In genomic region chr22:17501679-17502285, GRCh38 we compare ENCODE assay signal across 8 cellular contexts.
DNase-seq lines count a peak whose midpoint lies in the region; ATAC-seq and TF ChIP-seq lines count a peak whose summit lies in the region.

No MANE protein-coding gene starts in this region.

- H3K4me1 ChIP-seq in HEK293 (ENCODE audit: control insufficient read depth, insufficient read depth, low read length) (no peaks in the 10 kb centered on the region), heart right ventricle (peaks cover 0 to 7% (median 0%) of the 10 kb centered on the region in 9 donors)

- CTCF ChIA-PET in HEK293 (lab: Yijun Ruan, JAX): interaction anchor here (0.5 to 5.9 kb wide), 58 partner anchors 9 to 583 kb away, joined by 3 to 92 read pairs (median 4); partner anchors contain the start of genes ADA2 and CECR2

- H3K27me3 Mint-ChIP-seq in activated T-helper 1 cell treated with anti-CD3 and anti-CD28 coated beads, Interleukin-12 subunit alpha, Interleukin-12 subunit beta, Interleukin-2, Interleukin-4 antibody, amounts not matched to agents 30 ng/mL and 10 ng/mL and 1 ng/mL, durations not matched to agents 14 hours and 24 hours and 36 hours (ENCODE audit: insufficient read depth): peaks cover 3% of the 10 kb centered on the region

- no peak overlapping the region for H3K4me3 Mint-ChIP-seq in activated T-helper 1 cell treated with anti-CD3 and anti-CD28 coated beads, Interleukin-12 subunit alpha, Interleukin-12 subunit beta, Interleukin-2, Interleukin-4 antibody, amounts not matched to agents 30 ng/mL and 10 ng/mL and 1 ng/mL, durations not matched to agents 14 hours and 24 hours and 36 hours

- H3K36me3 ChIP-seq in HEK293 (ENCODE audit: control insufficient read depth in 2 of 2, insufficient read depth in 1 of 2, low read length in 2 of 2) (peaks cover 24 to 45% of the 10 kb centered on the region in 2 experiments), heart right ventricle (peaks cover 0 to 41% (median 5%) of the 10 kb centered on the region in 9 donors)

- H3K4me3 ChIP-seq in HEK293 (ENCODE audit: low read depth, low read length) (no peak overlapping the region), heart right ventricle (no peak overlapping the region), retinal pigment epithelial cell (ENCODE audit: low read length) (no peak overlapping the region)

- WGBS in heart right ventricle, 2 donors: 47 to 54% methylated on average over 12 of the region's 12 CpGs

- POLR2A ChIA-PET in HEK293 (lab: Yijun Ruan, JAX): interaction anchor here (0.5 to 2.2 kb wide), 4 partner anchors 108 to 330 kb away, joined by 5 to 18 read pairs (median 6); partner anchors contain the start of gene CECR2

- H3K27ac ChIP-seq in HEK293 (ENCODE audit: extremely low read depth, low read depth, low read length) (no peak overlapping the region), heart right ventricle (no peak overlapping the region)

- no peaks in the 10 kb centered on the region for H3K9me3 ChIP-seq in HEK293 (ENCODE audit: control insufficient read depth, insufficient read depth, low read depth, low read length)
- H3K9me3 ChIP-seq in heart right ventricle: no peaks in the 10 kb centered on the region

- intact Hi-C loops in activated T-helper 1 cell treated with anti-CD3 and anti-CD28 coated beads, Interleukin-12 subunit alpha, Interleukin-12 subunit beta, Interleukin-2, Interleukin-4 antibody, amounts not matched to agents 30 ng/mL and 10 ng/mL and 1 ng/mL, durations not matched to agents 14 hours and 24 hours and 36 hours (cut with micrococcal nuclease): loop anchor here (1.0 to 2.0 kb wide), 3 partner anchors 297 to 426 kb away; no protein-coding TSS in a partner anchor
- intact Hi-C loops in heart right ventricle (cut with DNase I): loop anchor here in 9 of 10 donors (1.0 to 10.0 kb wide), 13 partner anchors 134 to 584 kb away; partner anchors contain the start of genes CECR2 (in 4 of the 9), ADA2 (in 2 of the 9) and IL17RA (in 1 of the 9)

- no peaks in the 10 kb centered on the region for H3K36me3 Mint-ChIP-seq in activated T-helper 1 cell treated with anti-CD3 and anti-CD28 coated beads, Interleukin-12 subunit alpha, Interleukin-12 subunit beta, Interleukin-2, Interleukin-4 antibody, amounts not matched to agents 30 ng/mL and 10 ng/mL and 1 ng/mL, durations not matched to agents 14 hours and 24 hours and 36 hours (ENCODE audit: low read depth)

- H3K4me1 Mint-ChIP-seq in activated T-helper 1 cell treated with anti-CD3 and anti-CD28 coated beads, Interleukin-12 subunit alpha, Interleukin-12 subunit beta, Interleukin-2, Interleukin-4 antibody, amounts not matched to agents 30 ng/mL and 10 ng/mL and 1 ng/mL, durations not matched to agents 14 hours and 24 hours and 36 hours (ENCODE audit: low read depth): peaks cover 4% of the 10 kb centered on the region

- DNase-seq in NCI-H510A treated with DMSO at 0.1 percent for 48 hours (lab: John Stamatoyannopoulos, UW) (peak; percentile 71), NCI-H510A (lab: John Stamatoyannopoulos, UW) (no peak), NCI-H345 treated with DMSO at 0.1 percent for 48 hours (lab: John Stamatoyannopoulos, UW; ENCODE audit: unreplicated experiment) (peak; percentile 30), heart right ventricle (peak in 1 of 2 donors; percentile 50), retinal pigment epithelial cell (ENCODE audit: low read depth) (peak; percentile 17)
- DNase-seq in activated T-helper 1 cell treated with anti-CD3 and anti-CD28 coated beads, Interleukin-12 subunit alpha, Interleukin-12 subunit beta, Interleukin-2, Interleukin-4 antibody, amounts not matched to agents 30 ng/mL and 10 ng/mL and 1 ng/mL, durations not matched to agents 14 hours and 24 hours and 36 hours (ENCODE audit: low spot score): peak; percentile 23

- TF ChIP-seq CTCF in HEK293 (tag by site-specific recombination; IDR thresholded peaks at IDR 0.05) (peak; percentile 34; the same call in 1 of the 2 replicates), heart right ventricle (IDR thresholded peaks at IDR 0.05) (peak; percentile 42 to 83 (median 68)), retinal pigment epithelial cell (conservative IDR thresholded peaks at IDR 0.05; ENCODE audit: low read depth, low read length) (peak; percentile 64)

- H3K27ac Mint-ChIP-seq in activated T-helper 1 cell treated with anti-CD3 and anti-CD28 coated beads, Interleukin-12 subunit alpha, Interleukin-12 subunit beta, Interleukin-2, Interleukin-4 antibody, amounts not matched to agents 30 ng/mL and 10 ng/mL and 1 ng/mL, durations not matched to agents 14 hours and 24 hours and 36 hours: no peak overlapping the region

- ATAC-seq in heart right ventricle (peak; percentile 78 to 93 (median 89)), HG03521 (IDR thresholded peaks at IDR 0.05; ENCODE audit: unreplicated experiment) (no peak)

- no peaks in the 10 kb centered on the region for H3K9me3 Mint-ChIP-seq in activated T-helper 1 cell treated with anti-CD3 and anti-CD28 coated beads, Interleukin-12 subunit alpha, Interleukin-12 subunit beta, Interleukin-2, Interleukin-4 antibody, amounts not matched to agents 30 ng/mL and 10 ng/mL and 1 ng/mL, durations not matched to agents 14 hours and 24 hours and 36 hours

- no peaks in the 10 kb centered on the region for H3K27me3 ChIP-seq in heart right ventricle

TF ChIP-seq in HEK293, 187 proteins besides CTCF, POLR2A, EP300 and RAD21:
- TF ChIP-seq ZNF654 (tag by site-specific recombination; IDR thresholded peaks at IDR 0.05; ENCODE audit: low read depth) (peak; percentile 89), ZBTB44 (tag by site-specific recombination; IDR thresholded peaks at IDR 0.05) (0 out of 2 replicates have a peak, but pooled peaks have one; percentile 11), ZNF302 (tag by site-specific recombination; IDR thresholded peaks at IDR 0.05; ENCODE audit: low read depth) (no peak), GLI2 (tag by site-specific recombination; IDR thresholded peaks at IDR 0.05; ENCODE audit: borderline replicate concordance, low read depth) (no peak), ZSCAN30 (tag by site-specific recombination; IDR thresholded peaks at IDR 0.05) (peak; percentile 22; the same call in 1 of the 2 replicates), ZBTB20 (tag by site-specific recombination; IDR thresholded peaks at IDR 0.05) (peak; percentile 40; the same call in 1 of the 2 replicates), ZNF660 (tag by site-specific recombination; IDR thresholded peaks at IDR 0.05) (peak; percentile 54; the same call in 1 of the 2 replicates)
